8 cellular contexts compared by ENCODE assay signal in the genomic region with DNA sequence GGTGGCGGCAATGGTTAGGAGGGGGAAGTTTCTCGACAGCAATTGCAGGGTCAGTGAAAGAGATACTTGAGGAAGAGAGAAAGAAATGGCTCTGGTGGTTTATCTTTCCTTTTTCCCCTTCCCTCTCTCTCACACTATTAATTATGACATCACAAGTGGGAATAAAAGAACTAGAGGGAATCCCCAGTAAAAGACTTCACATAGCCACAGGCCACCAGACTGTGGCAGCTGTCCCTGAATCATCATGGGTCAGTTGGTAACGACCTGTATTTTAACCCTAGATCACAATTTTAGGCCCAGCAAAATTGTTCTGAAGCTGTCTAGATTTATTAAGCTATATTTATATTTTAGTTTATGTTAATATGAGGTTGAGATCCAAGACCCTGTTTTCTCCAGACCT. TPM values are rescaled to one million over a fixed set of nuclear protein-coding genes. Genes with fewer than 3 reads are reported as not detected.
DNase-seq lines count a peak whose midpoint lies in the region; ATAC-seq, FAIRE-seq and TF ChIP-seq lines count a peak whose summit lies in the region.

No MANE protein-coding gene starts in this region.

- H3K27me3 ChIP-seq in keratinocyte (ENCODE audit: control insufficient read depth, extremely low read depth, insufficient read depth, low read length) (no peaks in the 10 kb centered on the region), spleen (replicated peaks in 1 of 7) (no peaks in the 10 kb centered on the region)

- peak overlapping the region; percentile 69 for H3K27ac ChIP-seq in keratinocyte (ENCODE audit: control insufficient read depth, insufficient read depth, low read length)
- H3K27ac ChIP-seq in spleen = peak overlapping the region in 5 of 8 donors; percentile 9 to 48 (median 35)

- peaks cover 45% of the 10 kb centered on the region for H3K4me1 Mint-ChIP-seq in T-helper 17 cell

- peaks cover 75% of the 10 kb centered on the region for H3K79me2 ChIP-seq in keratinocyte (ENCODE audit: control insufficient read depth, insufficient read depth, low read length)

- TF ChIP-seq CTCF in keratinocyte (optimal IDR thresholded peaks at IDR 0.05 in 1 of 3, IDR thresholded peaks at IDR 0.05 in 1 of 3, conservative IDR thresholded peaks at IDR 0.05 in 1 of 3; ENCODE audit: extremely low read depth in 1 of 3, insufficient read depth in 2 of 3, low read length in 3 of 3) (no peak), spleen (IDR thresholded peaks at IDR 0.05 in 8 of 11, conservative IDR thresholded peaks at IDR 0.05 in 3 of 11) (no peak)

- H3K4me3 ChIP-seq in keratinocyte (ENCODE audit: control insufficient read depth in 2 of 3, extremely low read depth in 1 of 3, insufficient read depth in 2 of 3, low read depth in 1 of 3, low read length in 3 of 3) (no peak overlapping the region), spleen (no peak overlapping the region)

- peak overlapping the region; percentile 65 for H3K4me3 Mint-ChIP-seq in T-helper 17 cell

- H3K4me1 ChIP-seq in keratinocyte (ENCODE audit: control insufficient read depth, extremely low read depth, insufficient read depth, low read length) (peaks cover 22% of the 10 kb centered on the region), spleen (peaks cover 33 to 93% (median 71%) of the 10 kb centered on the region in 6 donors)

- peak; percentile 32 for DNase-seq in EL
- no peak for DNase-seq in T-helper 17 cell
- no peak for DNase-seq in keratinocyte (ENCODE audit: low read depth, low spot score)
- DNase-seq in spleen = no peak
- no peak for DNase-seq in NOMO-1 treated with dmso at 0.1 percent for 144 hours (lab: John Stamatoyannopoulos, UW; ENCODE audit: unreplicated experiment)
- no peak for DNase-seq in amniotic stem cell (lab: John Stamatoyannopoulos, UW)

- FAIRE-seq in keratinocyte (lab: Jason Lieb, UNC) = no peak

- intact Hi-C loops in spleen (cut with DNase I; ENCODE audit: low total_unique reads) = no loop called here

- dilution Hi-C loops in keratinocyte (cut with MboI; ENCODE audit: extremely low pct_ligation_motif_present, low sequenced_read_pairs) = no loop called here

- no peak overlapping the region for H3K4me2 ChIP-seq in keratinocyte (ENCODE audit: control insufficient read depth, extremely low read depth, insufficient read depth, low read depth, low read length)

- no peaks in the 10 kb centered on the region for H3K27me3 Mint-ChIP-seq in T-helper 17 cell

- H3K27ac Mint-ChIP-seq in T-helper 17 cell = peak overlapping the region; percentile 95

- 52 to 77% (median 68%) methylated on average over 3 of the region's 3 CpGs for WGBS in spleen, 5 donors

- H4K20me1 ChIP-seq in keratinocyte (ENCODE audit: control insufficient read depth, extremely low read depth, insufficient read depth, low read length) = no peaks in the 10 kb centered on the region

- H3K9ac ChIP-seq in keratinocyte (ENCODE audit: control insufficient read depth, extremely low read depth, insufficient read depth, low read length) = no peak overlapping the region

- peaks cover 3% of the 10 kb centered on the region for H3K36me3 Mint-ChIP-seq in T-helper 17 cell (ENCODE audit: low read depth)

- no peaks in the 10 kb centered on the region for H3K9me3 ChIP-seq in T-helper 17 cell (ENCODE audit: control insufficient read depth, low read length, poor library complexity, severe bottlenecking)
- H3K9me3 ChIP-seq in keratinocyte (ENCODE audit: control insufficient read depth, low read depth, low read length) = no peaks in the 10 kb centered on the region
- H3K9me3 ChIP-seq in spleen = no peaks in the 10 kb centered on the region

- H2AFZ ChIP-seq in keratinocyte (ENCODE audit: control insufficient read depth, low read length) = no peak overlapping the region

- ATAC-seq in T-helper 17 cell (no peak), HG02571 (IDR thresholded peaks at IDR 0.05; ENCODE audit: unreplicated experiment) (no peak), GM19452 (IDR thresholded peaks at IDR 0.05; ENCODE audit: unreplicated experiment) (no peak)

- TF ChIP-seq POLR2A in spleen (IDR thresholded peaks at IDR 0.05) = no peak

- no peaks in the 10 kb centered on the region for H3K9me1 ChIP-seq in keratinocyte (ENCODE audit: control insufficient read depth, extremely low read depth, insufficient read depth, low read length)

- H3K36me3 ChIP-seq in keratinocyte (ENCODE audit: control insufficient read depth in 2 of 2, extremely low read depth in 1 of 2, insufficient read depth in 2 of 2, low read length in 2 of 2) (peaks cover 0 to 5% of the 10 kb centered on the region in 2 experiments), spleen (peaks cover 0 to 28% (median 3%) of the 10 kb centered on the region in 6 donors)

RNA-seq across cellular contexts. Expression of a gene that starts 40.3 kb away (rescaled TPM):
- total RNA-seq in T-helper 17 cell (100 to 1,000 TPM; 641 to 725 TPM), spleen (100 to 1,000 TPM; 288 to 491 (median 355) TPM)
- polyA plus RNA-seq in keratinocyte (56.4 to 71.2 TPM (median 58.3 TPM) in 3 replicates), spleen (10 to 100 TPM; 64.7 to 66.3 (median 64.7) TPM)
- 46.2 TPM for polyA plus RNA-seq in keratinocyte (2011; ENCODE audit: low read depth)
- 49.0 and 54.8 TPM in 2 replicates for polyA plus RNA-seq in keratinocyte (2011; cell fraction: cytosol; rRNA removed)
- polyA plus RNA-seq in keratinocyte (2011; cell fraction: nucleus; rRNA removed) = 76.5 and 82.3 TPM in 2 replicates
- polyA plus RNA-seq in keratinocyte (2012; ENCODE audit: low replicate concordance) = 26.3 and 45.5 TPM in 2 replicates
- 98.5 to 233 TPM (median 221 TPM) in 3 replicates for polyA minus RNA-seq in keratinocyte
- polyA minus RNA-seq in keratinocyte (2011; cell fraction: cytosol; rRNA and poly(A)+ RNA removed) = 130 TPM
- polyA minus RNA-seq in keratinocyte (2011; cell fraction: nucleus; rRNA and poly(A)+ RNA removed) = 153 and 237 TPM in 2 replicates
